Comparison of ENCODE assay signal across 17 cellular contexts in genomic region chr9:93261735-93262523, GRCh38.
A peak's percentile ranks its signal among the peaks of the same experiment; 100 is the strongest.
DNase-seq lines count a peak whose midpoint lies in the region; ATAC-seq, FAIRE-seq and TF ChIP-seq lines count a peak whose summit lies in the region.
"Had no signal": no experiment of that assay in that cellular context is flagged by ENCODE, and none has a peak within 500 bp of the region (broad histone marks: within the 10 kb centered on the region; RNA-seq: fewer than 3 reads in every experiment).

No MANE protein-coding gene starts in this region.

- H4K91ac ChIP-seq in H1 (replicated peaks; ENCODE audit: insufficient read length, low read length), result no peak overlapping the region

- no peaks in the 10 kb centered on the region for H3K79me1 ChIP-seq in H1 (ENCODE audit: low read depth, low read length)

- peaks cover 0 to 9% (median 2%) of the 10 kb centered on the region in 4 experiments; a peak in 4 of 8 replicates for H3K36me3 ChIP-seq in H1 (ENCODE audit: control insufficient read depth in 2 of 4, insufficient read depth in 4 of 4, low read length in 3 of 4)
- peaks cover 0 to 16% (median 0%) of the 10 kb centered on the region in 3 donors for H3K36me3 ChIP-seq in pancreas
- no peaks in the 10 kb centered on the region for H3K36me3 ChIP-seq in uterus

- H3K9ac ChIP-seq in H1 (replicated peaks in 1 of 4; ENCODE audit: extremely low read depth in 1 of 4, low read depth in 3 of 4, low read length in 3 of 4), result no peak overlapping the region
- H3K9ac ChIP-seq: KMS-11 had no signal

- TF ChIP-seq CTCF in H1 (IDR thresholded peaks at IDR 0.05; ENCODE audit: control extremely low read depth in 1 of 3, insufficient read depth in 1 of 3, low read depth in 1 of 3, low read length in 3 of 3) (no peak), pancreas (IDR thresholded peaks at IDR 0.05) (no peak), uterus (IDR thresholded peaks at IDR 0.05) (no peak)

- H2BK20ac ChIP-seq in H1 (ENCODE audit: low read length), result no peak overlapping the region

- no peak overlapping the region for H4K5ac ChIP-seq in H1 (ENCODE audit: insufficient read length, low read depth, low read length)

- TF ChIP-seq POLR2A in GM12891 (IDR thresholded peaks at IDR 0.05; ENCODE audit: low read depth, low read length) (no peak), H1 (IDR thresholded peaks at IDR 0.05; ENCODE audit: control extremely low read depth in 1 of 2, low read depth in 2 of 2, low read length in 2 of 2) (no peak), uterus (IDR thresholded peaks at IDR 0.05) (no peak)

- POLR2A ChIA-PET in H1 (lab: Charles Lee; ENCODE audit: partially characterized antibody), result interaction anchor here (0.7 kb wide), 1 partner anchor 18 kb away, joined by 4 read pairs; no protein-coding TSS in a partner anchor

- H2BK15ac ChIP-seq in H1 (ENCODE audit: low read length), result no peak overlapping the region

- CTCF ChIA-PET in H1 (lab: Charles Lee; ENCODE audit: partially characterized antibody), result interaction anchor here (0.7 to 5.0 kb wide), 14 partner anchors 8 to 378 kb away, joined by 3 to 19 read pairs (median 4); no protein-coding TSS in a partner anchor

- no peak overlapping the region for H3K4me3 ChIP-seq in H1 (ENCODE audit: extremely low read depth in 1 of 4, insufficient read depth in 2 of 4, low read depth in 3 of 4, low read length in 4 of 4)
- no peak overlapping the region for H3K4me3 ChIP-seq in pancreas
- H3K4me3 ChIP-seq in uterus, result no peak overlapping the region
- H3K4me3 ChIP-seq: cardiac muscle cell had no signal

- H3K4ac ChIP-seq in H1 (replicated peaks; ENCODE audit: insufficient read length, low read depth, low read length), result no peak overlapping the region

- 85% methylated on average over 18 of the region's 26 CpGs; no CpG with 5 or more reads in 1 of the 2 experiments for WGBS in H1 (ENCODE audit: extremely low coverage in 1 of 2, insufficient coverage in 1 of 2, insufficient read length in 1 of 2, insufficient replicate concordance in 2 of 2, low coverage in 1 of 2, low lambda C conversion rate in 2 of 2, missing lambda C conversion rate in 1 of 2), 2 experiments
- 73 to 81% methylated on average over 26 of the region's 26 CpGs for WGBS in pancreas, 2 donors

- H3K23me2 ChIP-seq in H1 (ENCODE audit: low read depth, low read length), result no peaks in the 10 kb centered on the region

- H3K27me3 ChIP-seq in H1 (replicated peaks in 1 of 4; ENCODE audit: control insufficient read depth in 3 of 4, extremely low read depth in 1 of 4, insufficient read depth in 3 of 4, low read length in 3 of 4), result no peaks in the 10 kb centered on the region
- no peaks in the 10 kb centered on the region for H3K27me3 ChIP-seq in pancreas
- H3K27me3 ChIP-seq in uterus, result no peaks in the 10 kb centered on the region
- H3K27me3 ChIP-seq: cardiac muscle cell had no signal

- FAIRE-seq in GM12891 (lab: Jason Lieb, UNC) (no peak), H1 (lab: Jason Lieb, UNC) (no peak), pancreas (lab: Jason Lieb, UNC) (no peak)

- H2AFZ ChIP-seq in H1 (ENCODE audit: low read length), result no peak overlapping the region

- H2AK5ac ChIP-seq in H1 (ENCODE audit: low read depth, low read length), result no peak overlapping the region

- TF ChIP-seq RAD21 in H1 (IDR thresholded peaks at IDR 0.05 in 1 of 2, conservative IDR thresholded peaks at IDR 0.05 in 1 of 2; ENCODE audit: low read depth in 2 of 2, low read length in 2 of 2), result no peak

- H3K4me1 ChIP-seq in H1 (replicated peaks in 1 of 4; ENCODE audit: control insufficient read depth in 3 of 4, insufficient read depth in 4 of 4, low read length in 3 of 4) (no peaks in the 10 kb centered on the region), pancreas (peaks cover 6 to 21% (median 9%) of the 10 kb centered on the region in 3 donors), uterus (no peaks in the 10 kb centered on the region)

- no peak overlapping the region for H3K23ac ChIP-seq in H1 (ENCODE audit: insufficient read length)

- no peak overlapping the region for H3K4me2 ChIP-seq in H1 (ENCODE audit: insufficient read depth in 1 of 2, low read depth in 2 of 2, low read length in 2 of 2)
- H3K4me2 ChIP-seq: KMS-11 had no signal

- H3K18ac ChIP-seq in H1 (ENCODE audit: extremely low read depth, low read length), result no peak overlapping the region

- peak; percentile 22 for DNase-seq in D341Med (ENCODE audit: low spot score)
- peak; percentile 4 for DNase-seq in GM12891 (ENCODE audit: insufficient read length, low spot score)
- no peak for DNase-seq in H1 (ENCODE audit: low read depth in 1 of 2, low spot score in 2 of 2)
- DNase-seq in pancreas, result peak in 4 of 6 donors; percentile 26 to 80 (median 44)
- no peak for DNase-seq in COR-L47 (lab: John Stamatoyannopoulos, UW)
- DNase-seq in uterus, result no peak
- no peak for DNase-seq in activated gamma-delta T cell treated with Interleukin-2 at 50 U/mL for 16 hours
- DNase-seq in DMS79 (lab: John Stamatoyannopoulos, UW), result no peak
- DNase-seq: activated naive CD8-positive, alpha-beta T cell treated with anti-CD3 and anti-CD28 coated beads for 36 hours; effector memory CD8-positive, alpha-beta T cell; NCI-H1436 treated with DMSO at 0.1 percent for 48 hours; NCI-H446; occipital lobe; stimulated activated naive CD8-positive, alpha-beta T cell treated with anti-CD3 and anti-CD28 coated beads, Interleukin-15, Interleukin-2, amounts not matched to agents 100 U/mL and 50 U/mL, for 24 hours had no signal

- H3K79me2 ChIP-seq in H1 (ENCODE audit: control insufficient read depth in 1 of 2, insufficient read depth in 2 of 2, low read length in 2 of 2), result no peaks in the 10 kb centered on the region

- no peak overlapping the region for H2BK5ac ChIP-seq in H1 (ENCODE audit: low read depth, low read length)

- no peak for TF ChIP-seq EP300 in H1 (IDR thresholded peaks at IDR 0.05; ENCODE audit: borderline replicate concordance in 1 of 2, low read depth in 2 of 2, low read length in 2 of 2)

- peak overlapping the region; percentile 42; the same call in 1 of the 2 replicates for H4K8ac ChIP-seq in H1 (ENCODE audit: extremely low read depth, insufficient read depth, low read length)

- H3K27ac ChIP-seq in H1 (ENCODE audit: low read depth, low read length) (no peak overlapping the region), pancreas (peak overlapping the region; percentile 20 to 63 (median 38)), uterus (no peak overlapping the region)
- H3K27ac ChIP-seq: cardiac muscle cell, HL-60, KMS-11 had no signal

- intact Hi-C loops in pancreas (cut with DNase I) (loop anchor here in 1 of 3 donors (10.0 kb wide), 1 partner anchor 47 kb away; no protein-coding TSS in a partner anchor), uterus (cut with DNase I; ENCODE audit: low total_unique reads) (no loop called here)

- H3K14ac ChIP-seq in H1 (ENCODE audit: insufficient read length), result no peak overlapping the region

- H2BK12ac ChIP-seq in H1 (ENCODE audit: low read depth, low read length), result no peak overlapping the region

- H2BK120ac ChIP-seq in H1 (replicated peaks; ENCODE audit: low read depth, low read length), result no peak overlapping the region

- H4K20me1 ChIP-seq in H1 (replicated peaks in 1 of 2; ENCODE audit: control insufficient read depth in 1 of 2, insufficient read depth in 2 of 2, low read length in 2 of 2), result peaks cover 2 to 12% of the 10 kb centered on the region in 2 experiments

- H3K9me3 ChIP-seq in H1 (ENCODE audit: insufficient read depth in 2 of 2, low read depth in 1 of 2, low read length in 1 of 2) (no peaks in the 10 kb centered on the region), pancreas (no peaks in the 10 kb centered on the region), uterus (no peaks in the 10 kb centered on the region)

- H3K56ac ChIP-seq in H1 (replicated peaks; ENCODE audit: insufficient read length, low read depth, low read length), result no peak overlapping the region

- ATAC-seq in pancreas, result peak in 2 of 4 donors; percentile 7 to 12
- ATAC-seq: effector memory CD8-positive, alpha-beta T cell; stimulated activated naive CD8-positive, alpha-beta T cell treated with anti-CD3 and anti-CD28 coated beads, Interleukin-15, Interleukin-2, amounts not matched to agents 100 U/mL and 50 U/mL, for 24 hours had no signal

TF ChIP-seq in GM12891, 5 proteins besides CTCF, POLR2A, EP300 and RAD21:
- no peak for TF ChIP-seq TAF1 (IDR thresholded peaks at IDR 0.05; ENCODE audit: low read depth, low read length)
- no peak for TF ChIP-seq SPI1 (IDR thresholded peaks at IDR 0.05; ENCODE audit: low read depth, low read length)
- TF ChIP-seq POLR2AphosphoS5 (IDR thresholded peaks at IDR 0.05; ENCODE audit: low read depth, low read length), result no peak
- no peak for TF ChIP-seq PAX5 (IDR thresholded peaks at IDR 0.05; ENCODE audit: insufficient read depth, low read length, severe bottlenecking)
- no peak for TF ChIP-seq POU2F2 (IDR thresholded peaks at IDR 0.05; ENCODE audit: low read depth, low read length)

TF ChIP-seq in H1, 55 proteins besides CTCF, POLR2A, EP300 and RAD21:
- no peak for TF ChIP-seq RXRA (IDR thresholded peaks at IDR 0.05; ENCODE audit: insufficient read depth, low read depth, low read length)
- TF ChIP-seq CREB1 (IDR thresholded peaks at IDR 0.05), result no peak
- no peak for TF ChIP-seq CEBPB (IDR thresholded peaks at IDR 0.05; ENCODE audit: low read depth, low read length)
- no peak for TF ChIP-seq EGR1 (IDR thresholded peaks at IDR 0.05; ENCODE audit: borderline replicate concordance, low read depth, low read length)
- no peak for TF ChIP-seq BACH1 (IDR thresholded peaks at IDR 0.05; ENCODE audit: low read length)
- TF ChIP-seq ATF3 (IDR thresholded peaks at IDR 0.05; ENCODE audit: insufficient read depth, low read depth, low read length), result no peak
- no peak for TF ChIP-seq TBP (IDR thresholded peaks at IDR 0.05; ENCODE audit: low read depth, low read length)
- TF ChIP-seq ATF2 (IDR thresholded peaks at IDR 0.05; ENCODE audit: low read length), result no peak
- TF ChIP-seq YY1 (IDR thresholded peaks at IDR 0.05; ENCODE audit: low read depth, low read length), result no peak

Comparison
In these comparisons a context has a peak if more than half of its experiments do, and no peak if none do; other contexts are left out.
1. DNase-seq: peak in D341Med (single experiment), GM12891 (single experiment) and pancreas (4 of 6); none in H1 (0 of 2), COR-L47 (single experiment), uterus (0 of 2), activated gamma-delta T cell treated with Interleukin-2 at 50 U/mL for 16 hours (single experiment) and DMS79 (single experiment).
2. H3K27ac ChIP-seq: peak in pancreas (4 of 4); none in H1 (single experiment) and uterus (0 of 2).